In the genomic region with DNA sequence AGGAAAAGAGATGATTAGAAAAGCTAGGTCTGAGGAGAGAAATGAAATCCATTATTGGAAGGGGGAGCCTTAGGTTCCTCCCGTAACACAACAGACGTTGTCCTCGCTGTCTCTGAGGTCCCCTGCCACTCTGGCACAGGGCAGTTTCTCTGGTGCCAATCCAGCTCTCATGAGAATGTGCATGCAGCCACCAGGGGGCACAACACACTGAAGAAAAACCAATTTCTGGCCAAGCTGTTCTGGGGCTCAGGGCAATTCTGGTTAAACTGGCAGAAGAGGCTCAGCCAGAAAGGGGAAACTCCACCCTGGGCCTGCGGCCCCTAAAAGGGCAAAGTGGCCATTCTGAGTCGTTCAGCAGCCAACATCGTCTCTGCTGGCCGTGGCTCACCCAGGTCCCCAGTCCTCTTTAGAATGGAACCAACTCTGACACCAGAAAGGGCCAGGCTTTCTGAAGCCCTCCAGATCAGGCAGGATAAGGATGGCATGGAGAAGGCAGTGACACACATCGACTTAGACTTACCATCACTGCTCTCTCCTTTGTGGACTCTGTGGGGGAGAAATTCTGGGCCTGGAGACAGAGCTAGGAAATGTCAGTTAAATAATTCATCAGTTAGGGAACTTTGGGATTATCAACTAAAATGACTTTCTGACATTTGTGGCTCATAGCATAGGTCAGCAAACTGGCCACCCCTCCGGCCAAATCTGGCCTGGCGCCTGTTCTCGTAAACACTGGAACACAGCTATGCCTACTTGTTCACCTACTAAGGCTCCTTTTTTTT, we compare ENCODE assay signal across 8 cellular contexts. TPM values are rescaled to one million over a fixed set of nuclear protein-coding genes. Genes with fewer than 3 reads are reported as not detected.
A peak's percentile ranks its signal among the peaks of the same experiment; 100 is the strongest.
DNase-seq lines count a peak whose midpoint lies in the region; ATAC-seq and TF ChIP-seq lines count a peak whose summit lies in the region.

No MANE protein-coding gene starts in this region.

- DNase-seq in GM12864 (ENCODE audit: low read depth) = peak; percentile 44
- peak; percentile 62 for DNase-seq in HEK293T (ENCODE audit: extremely low spot score)
- peak; percentile 94 for DNase-seq in NB4 (ENCODE audit: low read depth)
- DNase-seq in activated naive CD8-positive, alpha-beta T cell treated with anti-CD3 and anti-CD28 coated beads, Interleukin-2, amount 10 ng/mL, durations not matched to agents 7 days and 5 days = peak; percentile 73
- peak; percentile 83 for DNase-seq in Right ventricle myocardium superior
- DNase-seq in posterior vena cava (ENCODE audit: low spot score) = peak; percentile 90
- peak in 1 of 2 donors; percentile 84 for DNase-seq in upper lobe of left lung

- no peaks in the 10 kb centered on the region for H4K20me1 ChIP-seq in SU-DHL-6 (ENCODE audit: low read depth, low read length)

- peaks cover 21% of the 10 kb centered on the region for H3K36me3 Mint-ChIP-seq in activated naive CD8-positive, alpha-beta T cell treated with anti-CD3 and anti-CD28 coated beads, Interleukin-2, amount 10 ng/mL, durations not matched to agents 7 days and 5 days

- POLR2A ChIA-PET in HEK293T (lab: Yijun Ruan, JAX) = interaction anchor here (0.5 to 1.5 kb wide), 2 partner anchors 8 to 59 kb away, joined by 3 to 4 read pairs; partner anchors contain the start of gene GOLPH3
- POLR2A ChIA-PET in activated naive CD8-positive, alpha-beta T cell treated with anti-CD3 and anti-CD28 coated beads, Interleukin-2, amount 10 ng/mL, durations not matched to agents 7 days and 5 days (lab: Charles Lee) = interaction anchor here (0.6 to 1.5 kb wide), 2 partner anchors 67 to 98 kb away, joined by 3 to 5 read pairs; no protein-coding TSS in a partner anchor

- no peaks in the 10 kb centered on the region for H3K27me3 ChIP-seq in SU-DHL-6 (ENCODE audit: low read length)
- H3K27me3 ChIP-seq in upper lobe of left lung = no peaks in the 10 kb centered on the region

- CTCF ChIA-PET in HEK293T (lab: Yijun Ruan, JAX) = interaction anchor here (0.5 to 3.8 kb wide), 14 partner anchors 9 to 905 kb away, joined by 3 to 29 read pairs (median 4); no protein-coding TSS in a partner anchor

- no peak overlapping the region for H3K4me2 ChIP-seq in SU-DHL-6 (ENCODE audit: low read depth, low read length, poor library complexity, severe bottlenecking)

- H3K4me1 ChIP-seq in upper lobe of left lung = peaks cover 28 to 34% (median 29%) of the 10 kb centered on the region in 4 donors

- no peaks in the 10 kb centered on the region for H3K9me3 Mint-ChIP-seq in activated naive CD8-positive, alpha-beta T cell treated with anti-CD3 and anti-CD28 coated beads, Interleukin-2, amount 10 ng/mL, durations not matched to agents 7 days and 5 days

- peaks cover 9% of the 10 kb centered on the region for H3K4me1 Mint-ChIP-seq in activated naive CD8-positive, alpha-beta T cell treated with anti-CD3 and anti-CD28 coated beads, Interleukin-2, amount 10 ng/mL, durations not matched to agents 7 days and 5 days

- H3K4me3 Mint-ChIP-seq in activated naive CD8-positive, alpha-beta T cell treated with anti-CD3 and anti-CD28 coated beads, Interleukin-2, amount 10 ng/mL, durations not matched to agents 7 days and 5 days = no peak overlapping the region

- no peak for TF ChIP-seq EP300 in upper lobe of left lung (IDR thresholded peaks at IDR 0.05)

- no peaks in the 10 kb centered on the region for H3K27me3 Mint-ChIP-seq in activated naive CD8-positive, alpha-beta T cell treated with anti-CD3 and anti-CD28 coated beads, Interleukin-2, amount 10 ng/mL, durations not matched to agents 7 days and 5 days

- no peak overlapping the region for H3K27ac ChIP-seq in SU-DHL-6 (ENCODE audit: low read depth, low read length)
- H3K27ac ChIP-seq in upper lobe of left lung = peak overlapping the region; percentile 25 to 69 (median 58)

- H3K9me2 ChIP-seq in SU-DHL-6 (replicated peaks; ENCODE audit: insufficient read depth, low read length) = no peaks in the 10 kb centered on the region

- intact Hi-C loops in Right ventricle myocardium superior (cut with DNase I) = loop anchor here (2.0 to 5.0 kb wide), 2 partner anchors 80 to 96 kb away; partner anchors contain the start of gene MTMR12
- intact Hi-C loops in posterior vena cava (cut with DNase I) = loop anchor here in 1 of 2 donors (5.0 kb wide), 1 partner anchor 95 kb away; no protein-coding TSS in a partner anchor

- peaks cover 3% of the 10 kb centered on the region; the same call in 1 of the 2 replicates for H3F3A ChIP-seq in SU-DHL-6 (ENCODE audit: insufficient read depth)

- H3K4me3 ChIP-seq in GM12864 (ENCODE audit: low read depth, low read length) = no peak overlapping the region
- H3K4me3 ChIP-seq in NB4 (ENCODE audit: low read depth, low read length) = no peak overlapping the region
- no peak overlapping the region for H3K4me3 ChIP-seq in SU-DHL-6 (ENCODE audit: insufficient read depth, low read length, poor library complexity, severe bottlenecking)
- H3K4me3 ChIP-seq in upper lobe of left lung = no peak overlapping the region

- no peak overlapping the region for H3K9ac ChIP-seq in SU-DHL-6 (ENCODE audit: low read length)

- no peaks in the 10 kb centered on the region for H3K79me2 ChIP-seq in SU-DHL-6 (ENCODE audit: insufficient read depth, low read length)

- no peak overlapping the region for H2AFZ ChIP-seq in SU-DHL-6 (ENCODE audit: low read depth, low read length, severe bottlenecking)

- H3K36me3 ChIP-seq in SU-DHL-6 (ENCODE audit: low read length) = no peaks in the 10 kb centered on the region
- H3K36me3 ChIP-seq in upper lobe of left lung = peaks cover 3 to 62% (median 20%) of the 10 kb centered on the region in 4 donors

- peak overlapping the region; percentile 1 for H3K27ac Mint-ChIP-seq in activated naive CD8-positive, alpha-beta T cell treated with anti-CD3 and anti-CD28 coated beads, Interleukin-2, amount 10 ng/mL, durations not matched to agents 7 days and 5 days

- TF ChIP-seq POLR2A in NB4 (IDR thresholded peaks at IDR 0.05; ENCODE audit: extremely low read depth, insufficient read length) (no peak), upper lobe of left lung (IDR thresholded peaks at IDR 0.05) (no peak)

- TF ChIP-seq CTCF in GM12864 (IDR thresholded peaks at IDR 0.05; ENCODE audit: low read depth, low read length, missing control alignments) (peak; percentile 83), NB4 (IDR thresholded peaks at IDR 0.05; ENCODE audit: low read depth, low read length) (peak; percentile 82), SU-DHL-6 (IDR thresholded peaks at IDR 0.05; ENCODE audit: insufficient read depth, low read length, poor library complexity, severe bottlenecking) (peak; percentile 89), upper lobe of left lung (IDR thresholded peaks at IDR 0.05) (peak; percentile 75 to 91 (median 86))

- 26 to 28% methylated on average over 11 of the region's 11 CpGs for WGBS in upper lobe of left lung, 2 donors

- ATAC-seq in activated naive CD8-positive, alpha-beta T cell treated with anti-CD3 and anti-CD28 coated beads, Interleukin-2, amount 10 ng/mL, durations not matched to agents 7 days and 5 days (ENCODE audit: low read depth) = peak; percentile 89
- ATAC-seq in Right ventricle myocardium superior (ENCODE audit: poor library complexity) (peak; percentile 93), upper lobe of left lung (ENCODE audit: low FRiP score in 2 of 2) (peak; percentile 87 to 91)

- H3K9me3 ChIP-seq in SU-DHL-6 (ENCODE audit: insufficient read depth, low read length) (no peaks in the 10 kb centered on the region), upper lobe of left lung (no peaks in the 10 kb centered on the region)

TF ChIP-seq in HEK293T, 16 proteins besides CTCF, POLR2A, EP300 and RAD21:
- no peak for TF ChIP-seq ELF4 (IDR thresholded peaks at IDR 0.05)

RNA-seq across cellular contexts. Expression of gene GOLPH3, which starts 58.5 kb away (rescaled TPM):
- 10 to 100 TPM; 65.3 to 69.7 TPM for total RNA-seq in activated naive CD8-positive, alpha-beta T cell treated with anti-CD3 and anti-CD28 coated beads, Interleukin-2, amount 10 ng/mL, durations not matched to agents 7 days and 5 days
- total RNA-seq in Right ventricle myocardium superior = 35.9 TPM
- 10 to 100 TPM; 74.4 to 89.3 TPM for total RNA-seq in posterior vena cava
- 100 to 1,000 TPM in 5 of 6 donors, 10 to 100 TPM in 1; 90.1 to 127 (median 123) TPM for total RNA-seq in upper lobe of left lung
